ENCODE assay signal across 17 cellular contexts in genomic region chr5:111901303-111901702, GRCh38.
"Had no signal": no experiment of that assay in that cellular context is flagged by ENCODE, and none has a peak within 500 bp of the region (broad histone marks: within the 10 kb centered on the region; RNA-seq: fewer than 3 reads in every experiment).

No MANE protein-coding gene starts in this region.

- DNase-seq: activated CD4-positive, alpha-beta T cell treated with anti-CD3 and anti-CD28 coated beads, Interleukin-2, amount 50 U/mL, for 4 hours; activated CD4-positive, CD25-positive, alpha-beta regulatory T cell treated with anti-CD3 and anti-CD28 coated beads, Interleukin-2, amount 50 U/mL, for 72 hours; activated CD8-positive, alpha-beta memory T cell treated with anti-CD3 and anti-CD28 coated beads, Interleukin-2, amount 10 ng/mL, durations not matched to agents 7 days and 5 days; activated effector memory CD4-positive, alpha-beta T cell treated with anti-CD3 and anti-CD28 coated beads, Interleukin-2, amount 50 U/mL, for 16 hours; activated T-cell treated with anti-CD3 and anti-CD28 coated beads, Interleukin-2, amount 50 U/mL, for 4 hours; amniotic stem cell; body of pancreas; cortex of kidney; effector CD8-positive, alpha-beta T cell; gastrocnemius medialis; stimulated activated CD4-positive, alpha-beta T cell treated with anti-CD3 and anti-CD28 coated beads, Interleukin-15, amount 100 ng/mL, for 24 hours; stimulated activated CD4-positive, alpha-beta T cell treated with anti-CD3 and anti-CD28 coated beads, Interleukin-4, amount 100 ng/mL, for 4 hours; stomach had no signal

- ATAC-seq: activated CD8-positive, alpha-beta memory T cell treated with anti-CD3 and anti-CD28 coated beads, Interleukin-2, amount 10 ng/mL, durations not matched to agents 7 days and 5 days; activated naive CD4-positive, alpha-beta T cell treated with anti-CD3 and anti-CD28 coated beads, Interleukin-2, amount 50 U/mL, for 72 hours; activated T-cell treated with anti-CD3 and anti-CD28 coated beads, Interleukin-2, amount 50 U/mL, for 4 hours; body of pancreas; gastrocnemius medialis had no signal

- FAIRE-seq: TTC549 had no signal

- H3K4me3 ChIP-seq: body of pancreas, gastrocnemius medialis, hepatocyte, stomach, thoracic aorta had no signal
